ENCODE assay signal across 10 cellular contexts in genomic region chr18:3466051-3466450, GRCh38. TPM values are rescaled to one million over a fixed set of nuclear protein-coding genes. Genes with fewer than 3 reads are reported as not detected.
DNase-seq lines count a peak whose midpoint lies in the region; ATAC-seq, FAIRE-seq and TF ChIP-seq lines count a peak whose summit lies in the region.
"Had no signal": no experiment of that assay in that cellular context is flagged by ENCODE, and none has a peak within 500 bp of the region (broad histone marks: within the 10 kb centered on the region; RNA-seq: fewer than 3 reads in every experiment).

No MANE protein-coding gene starts in this region.

- no peak overlapping the region for H3K4me3 Mint-ChIP-seq in activated T-cell treated with anti-CD3 and anti-CD28 coated beads, Interleukin-2, amount 50 U/mL, for 4 hours

- peaks cover 0 to 4% (median 0%) of the 10 kb centered on the region in 9 donors for H3K36me3 ChIP-seq in heart left ventricle
- H3K36me3 ChIP-seq in RWPE2 (ENCODE audit: low read depth): peaks cover 5% of the 10 kb centered on the region
- H3K36me3 ChIP-seq in esophagus muscularis mucosa: no peaks in the 10 kb centered on the region
- H3K36me3 ChIP-seq in subcutaneous abdominal adipose tissue (ENCODE audit: control insufficient read depth in 5 of 5, insufficient read depth in 5 of 5, low read length in 5 of 5): peaks cover 0 to 4% (median 2%) of the 10 kb centered on the region in 5 donors

- no peak for TF ChIP-seq CTCF in heart left ventricle (IDR thresholded peaks at IDR 0.05)
- TF ChIP-seq CTCF in RWPE2 (IDR thresholded peaks at IDR 0.05; ENCODE audit: poor library complexity, severe bottlenecking): no peak
- no peak for TF ChIP-seq CTCF in esophagus muscularis mucosa (IDR thresholded peaks at IDR 0.05)

- H3K27ac ChIP-seq in heart left ventricle: peak overlapping the region in 3 of 12 donors; percentile 19 to 53 (median 35)
- H3K27ac ChIP-seq in RWPE2 (ENCODE audit: poor library complexity, severe bottlenecking): peak overlapping the region; percentile 51
- no peak overlapping the region for H3K27ac ChIP-seq in esophagus muscularis mucosa (replicated peaks in 1 of 4)
- no peak overlapping the region for H3K27ac ChIP-seq in subcutaneous abdominal adipose tissue (ENCODE audit: low read depth, low read length)

- TF ChIP-seq EP300 in esophagus muscularis mucosa (IDR thresholded peaks at IDR 0.05): no peak

- TF ChIP-seq POLR2A in heart left ventricle (IDR thresholded peaks at IDR 0.05): no peak
- no peak for TF ChIP-seq POLR2A in esophagus muscularis mucosa (IDR thresholded peaks at IDR 0.05; ENCODE audit: low read depth)

- H3K4me3 ChIP-seq in heart left ventricle (peak overlapping the region in 3 of 12 donors; percentile 0 to 15 (median 8)), RWPE2 (ENCODE audit: severe bottlenecking) (no peak overlapping the region), esophagus muscularis mucosa (no peak overlapping the region), subcutaneous abdominal adipose tissue (ENCODE audit: low read depth in 1 of 5, low read length in 5 of 5) (peak overlapping the region in 4 of 5 donors; percentile 0 to 19 (median 10))

- H3K4me1 Mint-ChIP-seq in activated T-cell treated with anti-CD3 and anti-CD28 coated beads, Interleukin-2, amount 50 U/mL, for 4 hours (ENCODE audit: low read depth): peaks cover 20% of the 10 kb centered on the region

- intact Hi-C loops in heart left ventricle (cut with DNase I): loop anchor here in 1 of 10 donors (5.0 kb wide), 1 partner anchor 116 kb away; no protein-coding TSS in a partner anchor
- intact Hi-C loops in Right ventricle myocardium inferior (cut with DNase I): no loop called here
- intact Hi-C loops in esophagus muscularis mucosa (cut with DNase I): loop anchor here (10.0 kb wide), 1 partner anchor 1779 kb away; no protein-coding TSS in a partner anchor

- H3K9me3 Mint-ChIP-seq in activated T-cell treated with anti-CD3 and anti-CD28 coated beads, Interleukin-2, amount 50 U/mL, for 4 hours: peaks cover 6% of the 10 kb centered on the region

- 48 to 61% (median 55%) methylated on average over 5 of the region's 5 CpGs for WGBS in heart left ventricle, 4 donors
- 58% methylated on average over 5 of the region's 5 CpGs for WGBS in esophagus muscularis mucosa

- H3K9me3 ChIP-seq in heart left ventricle (peaks cover 0 to 16% (median 0%) of the 10 kb centered on the region in 12 donors), RWPE2 (ENCODE audit: severe bottlenecking) (no peaks in the 10 kb centered on the region), esophagus muscularis mucosa (no peaks in the 10 kb centered on the region), subcutaneous abdominal adipose tissue (ENCODE audit: control insufficient read depth in 5 of 5, low read length in 5 of 5) (peaks cover 0 to 3% (median 0%) of the 10 kb centered on the region in 5 donors)

- H3K9ac ChIP-seq in subcutaneous abdominal adipose tissue (ENCODE audit: low read length in 5 of 5): no peak overlapping the region

- peak in 3 of 4 donors; percentile 55 to 84 (median 59) for ATAC-seq in heart left ventricle
- no peak for ATAC-seq in Right ventricle myocardium inferior
- peak; percentile 88; the same call in 2 of the 3 replicates for ATAC-seq in RWPE2 (ENCODE audit: low read depth)
- no peak for ATAC-seq in activated T-cell treated with anti-CD3 and anti-CD28 coated beads, Interleukin-2, amount 50 U/mL, for 4 hours

- H3K27me3 ChIP-seq in heart left ventricle (no peaks in the 10 kb centered on the region), RWPE2 (ENCODE audit: insufficient read depth, poor library complexity, severe bottlenecking) (no peaks in the 10 kb centered on the region), esophagus muscularis mucosa (no peaks in the 10 kb centered on the region), subcutaneous abdominal adipose tissue (ENCODE audit: control insufficient read depth in 5 of 5, insufficient read depth in 4 of 5, low read length in 5 of 5) (no peaks in the 10 kb centered on the region)

- peaks cover 6% of the 10 kb centered on the region for H3K36me3 Mint-ChIP-seq in activated T-cell treated with anti-CD3 and anti-CD28 coated beads, Interleukin-2, amount 50 U/mL, for 4 hours (ENCODE audit: insufficient read depth)

- H3K4me1 ChIP-seq in heart left ventricle: peaks cover 0 to 18% (median 7%) of the 10 kb centered on the region in 12 donors
- peaks cover 14% of the 10 kb centered on the region for H3K4me1 ChIP-seq in RWPE2 (ENCODE audit: insufficient read depth, poor library complexity, severe bottlenecking)
- H3K4me1 ChIP-seq in esophagus muscularis mucosa: peaks cover 0 to 11% (median 2%) of the 10 kb centered on the region in 4 donors
- peaks cover 0 to 17% (median 12%) of the 10 kb centered on the region in 5 donors for H3K4me1 ChIP-seq in subcutaneous abdominal adipose tissue (ENCODE audit: control insufficient read depth in 5 of 5, insufficient read depth in 5 of 5, low read length in 5 of 5)

- H3K27me3 Mint-ChIP-seq in activated T-cell treated with anti-CD3 and anti-CD28 coated beads, Interleukin-2, amount 50 U/mL, for 4 hours (ENCODE audit: low read depth): no peaks in the 10 kb centered on the region

- DNase-seq in heart left ventricle (peak in 1 of 5 donors; percentile 35), Right ventricle myocardium inferior (ENCODE audit: missing footprints) (no peak), RWPE2 (ENCODE audit: low spot score) (no peak), esophagus muscularis mucosa (ENCODE audit: extremely low spot score) (peak; percentile 26), GM19239 (ENCODE audit: insufficient read length, low spot score) (no peak), HTR-8/SVneo (ENCODE audit: insufficient read length, low spot score) (no peak)
- no peak for DNase-seq in activated T-cell treated with anti-CD3 and anti-CD28 coated beads, Interleukin-2, amount 50 U/mL, for 4 hours
- DNase-seq: NCI-H2107 had no signal

- FAIRE-seq in GM19239 (lab: Jason Lieb, UNC) (no peak), HTR-8/SVneo (lab: Jason Lieb, UNC) (no peak)
- FAIRE-seq: GM12892 had no signal

RNA-seq across cellular contexts. Expression of gene TGIF1, which starts 16.1 kb away (rescaled TPM):
- total RNA-seq in heart left ventricle: 10 to 100 TPM in 7 of 9 donors, 1 to 10 TPM in 2; 5.0 to 33.5 (median 15.4) TPM
- 10 to 100 TPM in 1 of 2 donors, 1 to 10 TPM in 1; 8.8 to 37.5 TPM for polyA plus RNA-seq in heart left ventricle
- total RNA-seq in Right ventricle myocardium inferior: 8.4 TPM
- 100 to 1,000 TPM in 1 of 4 donors, 10 to 100 TPM in 3; 48.2 to 142 (median 64.0) TPM for total RNA-seq in esophagus muscularis mucosa
- total RNA-seq in activated T-cell treated with anti-CD3 and anti-CD28 coated beads, Interleukin-2, amount 50 U/mL, for 4 hours: 10 to 100 TPM; 19.8 to 35.0 (median 34.8) TPM

Comparison
In these comparisons a context has a peak if more than half of its experiments do, and no peak if none do; other contexts are left out.
1. ATAC-seq: peak in heart left ventricle (3 of 4) and RWPE2 (single experiment); none in Right ventricle myocardium inferior (single experiment) and activated T-cell treated with anti-CD3 and anti-CD28 coated beads, Interleukin-2, amount 50 U/mL, for 4 hours (0 of 2).
2. H3K4me3 ChIP-seq: peak in subcutaneous abdominal adipose tissue (4 of 5); none in RWPE2 (single experiment) and esophagus muscularis mucosa (0 of 4).